1 cellular context compared by ENCODE assay signal in the genomic region with DNA sequence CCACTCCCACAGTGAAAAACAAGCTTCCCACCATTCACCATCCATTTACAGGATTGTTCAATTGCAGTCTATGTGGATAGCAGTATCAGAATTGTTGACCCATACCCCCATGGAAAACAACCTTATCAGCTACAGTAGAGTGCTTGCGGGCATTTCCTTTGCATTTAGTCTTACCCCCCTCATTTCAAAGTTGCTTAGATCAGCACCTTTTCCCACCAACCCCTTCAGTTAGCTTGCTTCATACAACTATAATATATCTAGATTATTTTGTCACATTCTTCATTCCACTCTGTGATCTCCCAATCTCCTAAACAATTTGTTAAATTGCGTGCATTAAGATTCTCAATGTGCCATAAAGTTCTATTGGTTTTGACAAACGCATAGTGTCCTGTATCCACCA.
TF ChIP-seq lines count a peak whose summit lies in the region.

No MANE protein-coding gene starts in this region.

TF ChIP-seq in K562, 482 proteins besides CTCF, POLR2A, EP300 and RAD21 (continued from another document):
- TF ChIP-seq, protein P1, sequence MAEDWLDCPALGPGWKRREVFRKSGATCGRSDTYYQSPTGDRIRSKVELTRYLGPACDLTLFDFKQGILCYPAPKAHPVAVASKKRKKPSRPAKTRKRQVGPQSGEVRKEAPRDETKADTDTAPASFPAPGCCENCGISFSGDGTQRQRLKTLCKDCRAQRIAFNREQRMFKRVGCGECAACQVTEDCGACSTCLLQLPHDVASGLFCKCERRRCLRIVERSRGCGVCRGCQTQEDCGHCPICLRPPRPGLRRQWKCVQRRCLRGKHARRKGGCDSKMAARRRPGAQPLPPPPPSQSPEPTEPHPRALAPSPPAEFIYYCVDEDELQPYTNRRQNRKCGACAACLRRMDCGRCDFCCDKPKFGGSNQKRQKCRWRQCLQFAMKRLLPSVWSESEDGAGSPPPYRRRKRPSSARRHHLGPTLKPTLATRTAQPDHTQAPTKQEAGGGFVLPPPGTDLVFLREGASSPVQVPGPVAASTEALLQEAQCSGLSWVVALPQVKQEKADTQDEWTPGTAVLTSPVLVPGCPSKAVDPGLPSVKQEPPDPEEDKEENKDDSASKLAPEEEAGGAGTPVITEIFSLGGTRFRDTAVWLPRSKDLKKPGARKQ (CRISPR knock-in tag; IDR thresholded peaks at IDR 0.05) = no peak
